ENCODE assay signal across 24 cellular contexts in the genomic region with DNA sequence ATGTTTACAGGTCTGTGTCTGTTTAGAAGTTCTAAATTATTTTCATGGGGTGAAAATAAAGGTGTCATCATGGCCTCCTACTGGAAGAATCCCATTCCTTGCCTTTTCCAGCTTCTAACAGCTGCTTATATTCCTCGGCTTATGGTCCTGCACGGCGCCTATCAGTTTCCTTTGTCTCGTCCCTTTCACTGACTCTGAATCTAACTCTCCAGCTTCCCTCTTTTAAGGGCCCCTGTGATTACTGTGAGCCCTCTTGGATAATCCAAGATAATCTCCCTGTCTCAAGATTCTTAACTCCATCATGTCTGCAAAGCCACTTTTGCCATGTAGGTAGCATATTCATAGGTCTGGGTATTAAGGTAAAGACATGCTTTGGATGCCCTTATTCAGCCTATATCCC.
"Had no signal": no experiment of that assay in that cellular context is flagged by ENCODE, and none has a peak within 500 bp of the region (broad histone marks: within the 10 kb centered on the region; RNA-seq: fewer than 3 reads in every experiment).

No MANE protein-coding gene starts in this region.

- DNase-seq: colonic mucosa; cortex of kidney; effector CD8-positive, alpha-beta T cell; effector memory CD8-positive, alpha-beta T cell; endodermal cell; erythroblast; esophagus squamous epithelium; foreskin fibroblast; foreskin melanocyte; gastrocnemius medialis; glutamatergic neuron; heart right ventricle; hippocampal formation; left cardiac atrium; left lung; left ventricle myocardium superior; lower lobe of right lung; mesenchymal stem cell; mucosa of descending colon had no signal

- H3K27me3 ChIP-seq: colonic mucosa, esophagus squamous epithelium, gastrocnemius medialis, left lung had no signal

- H3K4me1 ChIP-seq: colonic mucosa, gastrocnemius medialis, heart right ventricle, left lung, lower lobe of right lung had no signal

- ATAC-seq: effector memory CD8-positive, alpha-beta T cell; esophagus mucosa; gastrocnemius medialis; heart right ventricle; left cardiac atrium; left lung; left ventricle myocardium superior; lower lobe of right lung; mucosa of descending colon had no signal

- FAIRE-seq: endometrium, islet of Langerhans, keratinocyte had no signal

- H3K9me3 ChIP-seq: colonic mucosa, esophagus squamous epithelium, gastrocnemius medialis, lower lobe of right lung had no signal

- H3K36me3 ChIP-seq: colonic mucosa, esophagus squamous epithelium, gastrocnemius medialis, heart right ventricle, left lung, lower lobe of right lung had no signal

- H3K4me3 ChIP-seq: colonic mucosa, esophagus squamous epithelium, gastrocnemius medialis, heart right ventricle, left lung, lower lobe of right lung, mucosa of descending colon had no signal

- H3K27ac ChIP-seq: colonic mucosa, epithelial cell of prostate, esophagus squamous epithelium, gastrocnemius medialis, heart right ventricle, left lung, lower lobe of right lung had no signal
